1 cellular context compared by ENCODE assay signal in the genomic region with DNA sequence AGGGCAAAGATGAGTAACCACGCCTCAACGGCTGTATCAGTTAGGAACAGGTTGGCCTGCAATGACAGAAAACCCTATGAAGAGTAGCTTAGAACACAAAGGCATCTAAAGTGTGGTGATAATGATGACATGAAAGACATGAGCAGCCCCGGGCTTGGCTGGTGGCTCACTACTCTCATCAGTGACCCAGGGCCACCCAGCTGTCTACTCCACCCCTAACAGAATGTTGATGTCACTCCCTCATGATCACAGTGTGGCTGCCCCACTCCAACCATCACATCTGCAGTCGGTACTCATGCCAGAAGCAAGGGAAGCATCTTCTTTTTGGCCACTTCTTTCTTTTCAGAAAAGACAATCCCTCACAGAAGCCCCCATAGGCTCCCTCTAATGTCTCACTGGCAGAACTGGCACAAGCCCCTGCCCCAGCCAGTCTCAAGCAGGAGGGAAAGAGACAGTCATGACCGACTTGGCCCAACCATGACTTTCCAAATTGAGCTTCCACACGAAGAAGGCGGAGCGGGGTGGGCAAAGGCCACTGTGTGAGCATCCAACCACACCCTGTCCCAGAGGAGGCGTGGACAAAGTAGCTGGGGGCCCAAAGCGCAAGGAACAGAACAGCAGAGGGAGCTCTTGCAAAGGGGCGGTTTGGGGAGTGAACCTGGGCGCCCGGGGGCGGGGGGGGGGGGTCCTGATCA.
TF ChIP-seq lines count a peak whose summit lies in the region.

No MANE protein-coding gene starts in this region.

TF ChIP-seq in HepG2, 621 proteins besides CTCF, POLR2A, EP300 and RAD21 (continued from another document):
- TF ChIP-seq, protein P1, sequence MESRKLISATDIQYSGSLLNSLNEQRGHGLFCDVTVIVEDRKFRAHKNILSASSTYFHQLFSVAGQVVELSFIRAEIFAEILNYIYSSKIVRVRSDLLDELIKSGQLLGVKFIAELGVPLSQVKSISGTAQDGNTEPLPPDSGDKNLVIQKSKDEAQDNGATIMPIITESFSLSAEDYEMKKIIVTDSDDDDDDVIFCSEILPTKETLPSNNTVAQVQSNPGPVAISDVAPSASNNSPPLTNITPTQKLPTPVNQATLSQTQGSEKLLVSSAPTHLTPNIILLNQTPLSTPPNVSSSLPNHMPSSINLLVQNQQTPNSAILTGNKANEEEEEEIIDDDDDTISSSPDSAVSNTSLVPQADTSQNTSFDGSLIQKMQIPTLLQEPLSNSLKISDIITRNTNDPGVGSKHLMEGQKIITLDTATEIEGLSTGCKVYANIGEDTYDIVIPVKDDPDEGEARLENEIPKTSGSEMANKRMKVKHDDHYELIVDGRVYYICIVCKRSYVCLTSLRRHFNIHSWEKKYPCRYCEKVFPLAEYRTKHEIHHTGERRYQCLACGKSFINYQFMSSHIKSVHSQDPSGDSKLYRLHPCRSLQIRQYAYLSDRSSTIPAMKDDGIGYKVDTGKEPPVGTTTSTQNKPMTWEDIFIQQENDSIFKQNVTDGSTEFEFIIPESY (CRISPR knock-in tag; IDR thresholded peaks at IDR 0.05): peak; percentile 60; the same call in 1 of the 2 replicates
- TF ChIP-seq STAG1 (CRISPR knock-in tag; IDR thresholded peaks at IDR 0.05): peak; percentile 36; the same call in 1 of the 2 replicates
